9 cellular contexts compared by ENCODE assay signal in genomic region chr3:46923559-46924350, GRCh38. TPM values are rescaled to one million over a fixed set of nuclear protein-coding genes. Genes with fewer than 3 reads are reported as not detected.
DNase-seq lines count a peak whose midpoint lies in the region; ATAC-seq, FAIRE-seq and TF ChIP-seq lines count a peak whose summit lies in the region.
"Had no signal": no experiment of that assay in that cellular context is flagged by ENCODE, and none has a peak within 500 bp of the region (broad histone marks: within the 10 kb centered on the region; RNA-seq: fewer than 3 reads in every experiment).

No MANE protein-coding gene starts in this region.

- WGBS in GM12878 (ENCODE audit: insufficient coverage, insufficient replicate concordance, low lambda C conversion rate, missing lambda C conversion rate), result 49% methylated on average over 11 of the region's 11 CpGs

- peaks cover 39% of the 10 kb centered on the region for H3K4me1 ChIP-seq in GM12878 (ENCODE audit: control insufficient read depth, insufficient read depth, low read length)

- no peak for TF ChIP-seq EP300 in GM12878 (IDR thresholded peaks at IDR 0.05; ENCODE audit: borderline replicate concordance in 1 of 2, control insufficient read depth in 1 of 2, low read depth in 2 of 2, low read length in 2 of 2)

- peak; percentile 67 for TF ChIP-seq RAD21 in GM12878 (IDR thresholded peaks at IDR 0.05; ENCODE audit: insufficient read depth, low read depth, low read length)

- intact Hi-C loops in GM12878 (cut with micrococcal nuclease; ENCODE audit: unreplicated experiment), result loop anchor here (1.0 kb wide), 1 partner anchor 75 kb away; no protein-coding TSS in a partner anchor

- no peaks in the 10 kb centered on the region for H3K27me3 ChIP-seq in GM12878 (replicated peaks in 1 of 2; ENCODE audit: control insufficient read depth in 2 of 2, insufficient read depth in 2 of 2, low read length in 1 of 2)

- no peak for FAIRE-seq in GM12878 (lab: Jason Lieb, UNC)

- no peak overlapping the region for H3K9ac ChIP-seq in GM12878 (ENCODE audit: control insufficient read depth, insufficient read depth, low read length)

- RAD21 ChIA-PET in GM12878 (lab: Charles Lee; ENCODE audit: unreplicated experiment), result interaction anchor here (0.5 to 2.3 kb wide), 6 partner anchors 11 to 152 kb away, joined by 3 to 8 read pairs (median 3); no protein-coding TSS in a partner anchor

- POLR2A ChIA-PET in GM12878 (lab: Charles Lee), result no interaction called here

- H3K27ac ChIP-seq in GM12878 (ENCODE audit: control insufficient read depth, insufficient read depth), result no peak overlapping the region

- H3K4me3 ChIP-seq in GM12865 (ENCODE audit: low read depth, low read length), result no peak overlapping the region
- H3K4me3 ChIP-seq in GM12878, result no peak overlapping the region

- peaks cover 48 to 50% of the 10 kb centered on the region in 2 experiments for H3K36me3 ChIP-seq in GM12878 (ENCODE audit: control insufficient read depth in 2 of 2, insufficient read depth in 2 of 2, low read length in 1 of 2)

- no peak for TF ChIP-seq POLR2A in GM12878 (IDR thresholded peaks at IDR 0.05; ENCODE audit: low read depth, low read length)

- BruUV-seq in GM12878 (replicated peaks; lab: Mats Ljungman, UMichigan), result no TSS peak

- DNase-seq in GM12865 (ENCODE audit: low read depth) (peak; percentile 62), OCI-M1 (lab: John Stamatoyannopoulos, UW) (peak; percentile 27), GM12878 (ENCODE audit: low read depth, low spot score) (no peak), iPS-NIHi11 (ENCODE audit: low spot score) (peak; percentile 87), omental fat pad (ENCODE audit: low spot score) (no peak), NCI-H1436 treated with DMSO at 0.1 percent for 48 hours (lab: John Stamatoyannopoulos, UW) (no peak), NCI-H446 treated with DMSO at 0.1 percent for 48 hours (lab: John Stamatoyannopoulos, UW) (no peak)
- peak; percentile 42 for DNase-seq in stimulated activated CD4-positive, alpha-beta T cell treated with anti-CD3 and anti-CD28 coated beads, Interleukin-4, amount 100 ng/mL, for 24 hours

- in situ Hi-C loops in GM12878 (cut with MboI), result no loop called here

- H4K20me1 ChIP-seq in GM12878 (ENCODE audit: control insufficient read depth, insufficient read depth), result no peaks in the 10 kb centered on the region

- ATAC-seq in GM12878, result no peak
- no peak for ATAC-seq in omental fat pad (ENCODE audit: low FRiP score)

- H3K9me3 ChIP-seq in GM12878 (replicated peaks; ENCODE audit: control insufficient read depth, insufficient read depth, low read length), result peaks cover 10% of the 10 kb centered on the region

- peaks cover 21% of the 10 kb centered on the region for H3K79me2 ChIP-seq in GM12878 (ENCODE audit: control insufficient read depth, insufficient read depth, low read length)

- SMC1A ChIA-PET in GM12878 (lab: Charles Lee; ENCODE audit: uncharacterized antibody, unreplicated experiment), result interaction anchor here (1.0 to 17.5 kb wide), 5 partner anchors 30 to 74 kb away, joined by 3 to 298 read pairs (median 8); partner anchors contain the start of genes CCDC12 and NBEAL2

- CTCF ChIA-PET in GM12878 (lab: Yijun Ruan, JAX), result interaction anchor here (0.5 to 2.9 kb wide), 10 partner anchors 11 to 439 kb away, joined by 3 to 15 read pairs (median 4); no protein-coding TSS in a partner anchor

- TF ChIP-seq CTCF in GM12865 (IDR thresholded peaks at IDR 0.05; ENCODE audit: insufficient read depth, low read depth, low read length, missing control alignments) (peak; percentile 65), GM12878 (IDR thresholded peaks at IDR 0.05 in 2 of 3, conservative IDR thresholded peaks at IDR 0.05 in 1 of 3; ENCODE audit: control insufficient read depth in 2 of 3, extremely low read depth in 1 of 3, insufficient read depth in 1 of 3, low read depth in 3 of 3, low read length in 3 of 3) (peak; percentile 35 to 37 (median 37); a peak in 5 of 6 replicates), omental fat pad (IDR thresholded peaks at IDR 0.05) (no peak)

- H3K4me2 ChIP-seq in GM12878 (ENCODE audit: control insufficient read depth, insufficient read depth), result no peak overlapping the region

- H2AFZ ChIP-seq in GM12878 (ENCODE audit: control insufficient read depth, low read depth, low read length), result no peak overlapping the region

TF ChIP-seq in GM12878, 131 proteins besides CTCF, POLR2A, EP300 and RAD21 (continues in another document):
- TF ChIP-seq PKNOX1 (IDR thresholded peaks at IDR 0.05), result no peak
- no peak for TF ChIP-seq IRF4 (IDR thresholded peaks at IDR 0.05; ENCODE audit: low read depth, low read length)
- TF ChIP-seq HDAC6 (IDR thresholded peaks at IDR 0.05; ENCODE audit: unreplicated experiment), result no peak
- peak; percentile 48; the same call in 1 of the 2 replicates for TF ChIP-seq SMC3 (IDR thresholded peaks at IDR 0.05; ENCODE audit: borderline replicate concordance, low read length)

RNA-seq across cellular contexts. Expression of gene PTH1R, which starts 46.2 kb away (rescaled TPM):
- not detected in 2 replicates for total RNA-seq in GM12878 (2013; cell fraction: nucleolus; rRNA removed)
- total RNA-seq in GM12878 (2014; rRNA removed) (not detected in 2 replicates), GM12878 (2014; rRNA removed; fragmentation: Illumina TruSeq; extraction: Trizol) (not detected in 2 replicates), GM12878 (2021) (not detected in 2 replicates), omental fat pad (10 to 100 TPM; 16.1 to 32.3 (median 17.9) TPM)
- polyA plus RNA-seq in GM12878 (2011; ENCODE audit: low read depth), result not detected
- polyA plus RNA-seq in GM12878 (2011; rRNA removed) (not detected in 2 replicates), GM12878 (2014; fragmentation: Illumina TruSeq; extraction: Trizol) (not detected in 2 replicates), GM12878 (2014; fragmentation: Nextera tagmentation; extraction: Ambion mirVana) (not detected), GM12878 (2014; rRNA removed) (0.20 TPM in 1 of 2 replicates, not detected in the other), GM12878 (2016; fragmentation: Nextera tagmentation; extraction: Ambion mirVana) (not detected)
- 0.03 and 0.13 TPM in 2 replicates for polyA plus RNA-seq in GM12878 (2011; cell fraction: cytosol; rRNA removed)
- 0.61 and 1.2 TPM in 2 replicates for polyA plus RNA-seq in GM12878 (2011; cell fraction: nucleus; rRNA removed)
- polyA plus RNA-seq in GM12878 (2012), result 0.22 TPM in 1 of 2 replicates, not detected in the other
- polyA minus RNA-seq in GM12878 (2011; rRNA and poly(A)+ RNA removed), result not detected in 2 replicates
- not detected in 2 replicates for polyA minus RNA-seq in GM12878 (2011; cell fraction: cytosol; rRNA and poly(A)+ RNA removed)
- not detected in 2 replicates for polyA minus RNA-seq in GM12878 (2011; cell fraction: nucleus; rRNA and poly(A)+ RNA removed)
- total RNA-seq: T-helper 2 cell treated with Interferon-gamma antibody and Interleukin-4, amounts not matched to agents 100 ng/mL and 5 ng/mL, for 36 hours had no signal

RNA-seq across cellular contexts. Expression of gene CCDC12, which starts 52.8 kb away (rescaled TPM):
- total RNA-seq in GM12878 (2013; cell fraction: nucleolus; rRNA removed), result 111 and 121 TPM in 2 replicates
- 46.9 and 53.0 TPM in 2 replicates for total RNA-seq in GM12878 (2014; rRNA removed)
- 67.3 and 72.4 TPM in 2 replicates for total RNA-seq in GM12878 (2014; rRNA removed; fragmentation: Illumina TruSeq; extraction: Trizol)
- total RNA-seq in GM12878 (2021), result 65.8 and 65.9 TPM in 2 replicates
- polyA plus RNA-seq in GM12878 (2011; ENCODE audit: low read depth), result 29.4 TPM
- polyA plus RNA-seq in GM12878 (2011; rRNA removed), result 31.2 and 45.6 TPM in 2 replicates
- polyA plus RNA-seq in GM12878 (2011; cell fraction: cytosol; rRNA removed), result 52.2 and 68.0 TPM in 2 replicates
- 63.4 and 85.5 TPM in 2 replicates for polyA plus RNA-seq in GM12878 (2011; cell fraction: nucleus; rRNA removed)
- 47.7 and 72.7 TPM in 2 replicates for polyA plus RNA-seq in GM12878 (2012)
- polyA plus RNA-seq in GM12878 (2014; fragmentation: Illumina TruSeq; extraction: Trizol), result 11.2 and 63.3 TPM in 2 replicates
- 10 to 100 TPM in 1 of 2 experiments, 1 to 10 TPM in 1; 9.2 to 22.5 TPM for polyA plus RNA-seq in GM12878 (2014; fragmentation: Nextera tagmentation; extraction: Ambion mirVana)
- polyA plus RNA-seq in GM12878 (2014; rRNA removed), result 59.3 and 67.6 TPM in 2 replicates
- polyA plus RNA-seq in GM12878 (2016; fragmentation: Nextera tagmentation; extraction: Ambion mirVana), result 10 to 100 TPM; 83.1 to 91.4 TPM
- 69.5 and 77.8 TPM in 2 replicates for polyA minus RNA-seq in GM12878 (2011; rRNA and poly(A)+ RNA removed)
- 15.6 and 18.2 TPM in 2 replicates for polyA minus RNA-seq in GM12878 (2011; cell fraction: cytosol; rRNA and poly(A)+ RNA removed)
- 64.3 and 144 TPM in 2 replicates for polyA minus RNA-seq in GM12878 (2011; cell fraction: nucleus; rRNA and poly(A)+ RNA removed)
- total RNA-seq in omental fat pad, result 10 to 100 TPM; 30.8 to 61.5 (median 45.4) TPM

RNA-seq across cellular contexts. Expression of gene NBEAL2, which starts 55.7 kb away (rescaled TPM):
- total RNA-seq in GM12878 (2013; cell fraction: nucleolus; rRNA removed), result 152 and 168 TPM in 2 replicates
- total RNA-seq in GM12878 (2014; rRNA removed), result 47.2 and 52.0 TPM in 2 replicates
- total RNA-seq in GM12878 (2014; rRNA removed; fragmentation: Illumina TruSeq; extraction: Trizol), result 19.7 and 21.8 TPM in 2 replicates
- total RNA-seq in GM12878 (2021), result 106 and 127 TPM in 2 replicates
- 27.1 TPM for polyA plus RNA-seq in GM12878 (2011; ENCODE audit: low read depth)
- polyA plus RNA-seq in GM12878 (2011; rRNA removed), result 17.1 and 29.0 TPM in 2 replicates
- polyA plus RNA-seq in GM12878 (2011; cell fraction: cytosol; rRNA removed), result 39.5 and 52.6 TPM in 2 replicates
- polyA plus RNA-seq in GM12878 (2011; cell fraction: nucleus; rRNA removed), result 940 and 1,024 TPM in 2 replicates
- polyA plus RNA-seq in GM12878 (2012), result 62.9 and 78.4 TPM in 2 replicates
- 16.4 and 41.4 TPM in 2 replicates for polyA plus RNA-seq in GM12878 (2014; fragmentation: Illumina TruSeq; extraction: Trizol)
- under 1 TPM; 0.07 to 0.18 TPM for polyA plus RNA-seq in GM12878 (2014; fragmentation: Nextera tagmentation; extraction: Ambion mirVana)
- 96.3 and 110 TPM in 2 replicates for polyA plus RNA-seq in GM12878 (2014; rRNA removed)
- 10 to 100 TPM; 22.5 to 29.7 TPM for polyA plus RNA-seq in GM12878 (2016; fragmentation: Nextera tagmentation; extraction: Ambion mirVana)
- polyA minus RNA-seq in GM12878 (2011; rRNA and poly(A)+ RNA removed), result 21.7 and 46.1 TPM in 2 replicates
- 21.8 and 25.3 TPM in 2 replicates for polyA minus RNA-seq in GM12878 (2011; cell fraction: cytosol; rRNA and poly(A)+ RNA removed)
- 95.1 and 139 TPM in 2 replicates for polyA minus RNA-seq in GM12878 (2011; cell fraction: nucleus; rRNA and poly(A)+ RNA removed)
- total RNA-seq in omental fat pad, result 100 to 1,000 TPM in 1 of 4 donors, 10 to 100 TPM in 3; 17.4 to 113 (median 33.6) TPM

Comparison
In these comparisons a context has a peak if more than half of its experiments do, and no peak if none do; other contexts are left out.
1. DNase-seq: peak in GM12865 (single experiment), OCI-M1 (single experiment), iPS-NIHi11 (single experiment) and stimulated activated CD4-positive, alpha-beta T cell treated with anti-CD3 and anti-CD28 coated beads, Interleukin-4, amount 100 ng/mL, for 24 hours (single experiment); none in GM12878 (single experiment), omental fat pad (single experiment), NCI-H1436 treated with DMSO at 0.1 percent for 48 hours (single experiment) and NCI-H446 treated with DMSO at 0.1 percent for 48 hours (single experiment).
2. CTCF ChIP-seq: peak in GM12865 (single experiment) and GM12878 (3 of 3); none in omental fat pad (0 of 3).
3. RNA of gene PTH1R, which starts 46.2 kb away (total RNA-seq): 16.1 to 32.3 TPM in omental fat pad; not detected in GM12878; every median in the first group is over 10 times any median in the second.